In the genomic region with DNA sequence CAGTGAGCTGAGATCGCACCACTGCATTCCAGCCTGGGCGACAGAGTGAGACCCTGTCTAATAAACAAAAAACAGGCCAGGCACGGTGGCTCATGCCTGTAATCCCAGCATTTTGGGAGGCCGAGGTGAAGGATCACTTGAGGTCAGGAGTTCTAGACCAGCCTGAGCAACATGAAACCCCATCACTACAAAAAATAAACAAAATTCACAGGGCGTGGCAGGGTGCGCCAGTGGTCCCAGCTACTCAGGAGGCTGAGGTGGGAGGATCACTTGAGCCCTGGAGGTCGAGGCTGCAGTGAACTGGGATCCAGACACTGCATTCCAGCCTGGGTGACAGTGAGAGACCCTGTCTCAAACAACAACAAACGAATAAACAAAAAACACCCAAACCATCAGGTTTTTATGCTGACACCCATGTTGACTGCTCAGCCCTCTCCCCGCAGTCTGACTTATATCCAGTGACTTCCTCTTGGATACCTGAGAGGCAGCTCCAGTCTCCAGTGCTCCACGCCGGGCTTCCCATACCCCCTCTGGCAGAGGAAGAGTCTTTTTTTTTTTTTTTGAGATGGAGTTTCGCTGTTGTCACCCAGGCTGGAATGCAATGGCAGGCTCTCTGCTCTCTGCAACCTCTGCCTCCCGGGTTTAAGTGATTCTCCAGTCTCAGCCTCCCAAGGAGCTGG, we compare ENCODE assay signal across 19 cellular contexts. TPM values are rescaled to one million over a fixed set of nuclear protein-coding genes. Genes with fewer than 3 reads are reported as not detected.
DNase-seq lines count a peak whose midpoint lies in the region; ATAC-seq and TF ChIP-seq lines count a peak whose summit lies in the region.
"Had no signal": no experiment of that assay in that cellular context is flagged by ENCODE, and none has a peak within 500 bp of the region (broad histone marks: within the 10 kb centered on the region; RNA-seq: fewer than 3 reads in every experiment).

No MANE protein-coding gene starts in this region.

- no peak overlapping the region for H3K27ac Mint-ChIP-seq in activated T-helper 17 cell treated with anti-CD3 and anti-CD28 coated beads, Interleukin-2, amount 50 U/mL, for 72 hours
- H3K27ac Mint-ChIP-seq: CD8-positive, alpha-beta T cell had no signal

- in situ Hi-C loops in KBM-7 (cut with MboI; ENCODE audit: low pct_unique_long_range_greater_than_20kb, low sequenced_read_pairs) = no loop called here

- no peak for ATAC-seq in Right ventricle myocardium inferior
- no peak for ATAC-seq in activated T-helper 17 cell treated with anti-CD3 and anti-CD28 coated beads, Interleukin-2, amount 50 U/mL, for 72 hours (replicated peaks)
- no peak for ATAC-seq in HG02973 (IDR thresholded peaks at IDR 0.05; ENCODE audit: unreplicated experiment)
- ATAC-seq: K562 had no signal

- TF ChIP-seq CTCF in GM10266 (IDR thresholded peaks at IDR 0.05; ENCODE audit: control insufficient read depth, insufficient read depth, low read depth, missing control alignments) = no peak

- DNase-seq in cardiac septum (ENCODE audit: low spot score) (peak; percentile 39), Right ventricle myocardium inferior (ENCODE audit: missing footprints) (no peak), posterior vena cava (ENCODE audit: low spot score) (peak; percentile 67), KBM-7 (no peak), GM10266 (ENCODE audit: extremely low spot score) (no peak)
- no peak for DNase-seq in effector memory CD4-positive, alpha-beta T cell
- DNase-seq: ACHN, C1 segment of cervical spinal cord, DMS153, NCI-H1105, NCI-H2029, NCI-H2227 treated with DMSO at 0.1 percent for 48 hours, NCI-H510A, SHP77 had no signal

- intact Hi-C loops in cardiac septum (cut with DNase I) = no loop called here
- intact Hi-C loops in Right ventricle myocardium inferior (cut with DNase I) = no loop called here
- intact Hi-C loops in posterior vena cava (cut with DNase I) = no loop called here

- no peaks in the 10 kb centered on the region for H3K9me3 Mint-ChIP-seq in activated T-helper 17 cell treated with anti-CD3 and anti-CD28 coated beads, Interleukin-2, amount 50 U/mL, for 72 hours
- H3K9me3 Mint-ChIP-seq: CD8-positive, alpha-beta T cell had no signal

- no peak overlapping the region for H3K27ac ChIP-seq in effector memory CD4-positive, alpha-beta T cell (ENCODE audit: insufficient read depth, low read length, poor library complexity, severe bottlenecking)
- H3K27ac ChIP-seq: 22Rv1 had no signal

- H3K36me3 Mint-ChIP-seq in activated T-helper 17 cell treated with anti-CD3 and anti-CD28 coated beads, Interleukin-2, amount 50 U/mL, for 72 hours (ENCODE audit: low read depth) = no peaks in the 10 kb centered on the region
- H3K36me3 Mint-ChIP-seq: CD8-positive, alpha-beta T cell had no signal

- H3K4me1 ChIP-seq in effector memory CD4-positive, alpha-beta T cell (ENCODE audit: control insufficient read depth, insufficient read depth, low read length, poor library complexity, severe bottlenecking) = peaks cover 10% of the 10 kb centered on the region

- no peak overlapping the region for H3K4me3 ChIP-seq in effector memory CD4-positive, alpha-beta T cell (ENCODE audit: insufficient read depth, low read depth, low read length, poor library complexity, severe bottlenecking)
- H3K4me3 ChIP-seq: K562 had no signal

- H3K4me1 Mint-ChIP-seq in activated T-helper 17 cell treated with anti-CD3 and anti-CD28 coated beads, Interleukin-2, amount 50 U/mL, for 72 hours = no peaks in the 10 kb centered on the region

- H3K4me3 Mint-ChIP-seq in activated T-helper 17 cell treated with anti-CD3 and anti-CD28 coated beads, Interleukin-2, amount 50 U/mL, for 72 hours = peak overlapping the region; percentile 55

- no peaks in the 10 kb centered on the region for H3K36me3 ChIP-seq in effector memory CD4-positive, alpha-beta T cell (ENCODE audit: control insufficient read depth, insufficient read depth, low read length)

- peaks cover 4% of the 10 kb centered on the region for H3K27me3 ChIP-seq in effector memory CD4-positive, alpha-beta T cell (replicated peaks; ENCODE audit: control insufficient read depth, insufficient read depth, low read length, poor library complexity, severe bottlenecking)

- no peaks in the 10 kb centered on the region for H3K27me3 Mint-ChIP-seq in activated T-helper 17 cell treated with anti-CD3 and anti-CD28 coated beads, Interleukin-2, amount 50 U/mL, for 72 hours

- no peaks in the 10 kb centered on the region for H3K9me3 ChIP-seq in effector memory CD4-positive, alpha-beta T cell (ENCODE audit: control insufficient read depth, low read length)

RNA-seq across cellular contexts. Expression of a gene that starts 17.7 kb away (rescaled TPM):
- total RNA-seq in cardiac septum (34.7 TPM), Right ventricle myocardium inferior (21.8 TPM), posterior vena cava (10 to 100 TPM; 20.7 to 28.6 TPM)
- total RNA-seq in activated T-helper 17 cell treated with anti-CD3 and anti-CD28 coated beads, Interleukin-2, amount 50 U/mL, for 72 hours = 1 to 10 TPM in 1 of 2 donors, under 1 TPM in 1; 0.82 to 1.9 TPM

Comparison
In these comparisons a context has a peak if more than half of its experiments do, and no peak if none do; other contexts are left out.
1. DNase-seq: peak in cardiac septum (single experiment) and posterior vena cava (single experiment); none in Right ventricle myocardium inferior (single experiment), KBM-7 (single experiment), effector memory CD4-positive, alpha-beta T cell (0 of 3) and GM10266 (single experiment).